Comparison of ENCODE assay signal across 18 cellular contexts in genomic region chr6:35152067-35152707, GRCh38. TPM values are rescaled to one million over a fixed set of nuclear protein-coding genes. Genes with fewer than 3 reads are reported as not detected.
DNase-seq lines count a peak whose midpoint lies in the region; ATAC-seq, FAIRE-seq and TF ChIP-seq lines count a peak whose summit lies in the region.
"Had no signal": no experiment of that assay in that cellular context is flagged by ENCODE, and none has a peak within 500 bp of the region (broad histone marks: within the 10 kb centered on the region; RNA-seq: fewer than 3 reads in every experiment).

No MANE protein-coding gene starts in this region.

- CTCF ChIA-PET in K562 (lab: Yijun Ruan, JAX; ENCODE audit: low intra/inter-chr PET ratio) = no interaction called here

- TF ChIP-seq RAD21 in K562 (CRISPR knock-in tag; conservative IDR thresholded peaks at IDR 0.05 in 1 of 2, IDR thresholded peaks at IDR 0.05 in 1 of 2) = no peak

- no peak overlapping the region for H3K9ac ChIP-seq in K562 (ENCODE audit: insufficient read depth in 1 of 2, low read depth in 2 of 2, low read length in 2 of 2)

- POLR2A ChIA-PET in K562 (lab: Yijun Ruan, JAX) = no interaction called here

- no peaks in the 10 kb centered on the region for H4K20me1 ChIP-seq in K562 (replicated peaks; ENCODE audit: control insufficient read depth, insufficient read depth, low read length)
- H4K20me1 ChIP-seq in osteoblast (ENCODE audit: insufficient read depth, low read length) = no peaks in the 10 kb centered on the region

- DNase-seq in H54 (ENCODE audit: insufficient read length, low spot score) = no peak
- peak; percentile 62 for DNase-seq in MV-4-11 (lab: John Stamatoyannopoulos, UW)
- DNase-seq in K562 (ENCODE audit: extremely low read depth in 1 of 4, low spot score in 3 of 4) = no peak
- no peak for DNase-seq in osteoblast (ENCODE audit: insufficient read length, low spot score, missing footprints)
- DNase-seq in activated CD8-positive, alpha-beta memory T cell treated with anti-CD3 and anti-CD28 coated beads, Interleukin-2, amount 50 U/mL, for 4 hours = no peak
- no peak for DNase-seq in MG63
- DNase-seq: activated CD4-positive, alpha-beta T cell treated with anti-CD3 and anti-CD28 coated beads, Interleukin-2, amount 10 ng/mL, durations not matched to agents 7 days and 5 days; activated naive CD4-positive, alpha-beta T cell; anterior cingulate cortex; DMS 273 treated with DMSO at 0.1 percent for 48 hours; Karpas-422; left lung; NCI-H187; Right ventricle myocardium superior; small intestine had no signal

- H2AFZ ChIP-seq in K562 (ENCODE audit: low read depth, low read length) = no peak overlapping the region
- H2AFZ ChIP-seq in osteoblast (ENCODE audit: low read length) = no peak overlapping the region

- ATAC-seq in K562 (no peak), GM21367 (IDR thresholded peaks at IDR 0.05; ENCODE audit: unreplicated experiment) (no peak)
- ATAC-seq: left lung had no signal

- no TSS peak for BruUV-seq in K562 (replicated peaks; lab: Mats Ljungman, UMichigan)

- WGBS in K562 (ENCODE audit: insufficient coverage, low coverage, missing lambda C conversion rate) = 2% methylated on average over 4 of the region's 4 CpGs

- H3K9me3 ChIP-seq in K562 (replicated peaks; ENCODE audit: control insufficient read depth, insufficient read depth, low read depth, low read length) = no peaks in the 10 kb centered on the region
- no peaks in the 10 kb centered on the region for H3K9me3 ChIP-seq in osteoblast (ENCODE audit: low read depth, low read length)
- H3K9me3 ChIP-seq in MG63 = peaks cover 4% of the 10 kb centered on the region; the same call in 1 of the 2 replicates
- H3K9me3 ChIP-seq: left lung had no signal

- no peaks in the 10 kb centered on the region for H3K9me1 ChIP-seq in K562 (ENCODE audit: control insufficient read depth, insufficient read depth, low read length)

- in situ Hi-C loops in K562 (cut with MboI) = no loop called here

- no peaks in the 10 kb centered on the region for H3K79me2 ChIP-seq in K562 (ENCODE audit: control insufficient read depth, insufficient read depth, low read length)
- no peaks in the 10 kb centered on the region for H3K79me2 ChIP-seq in osteoblast (ENCODE audit: insufficient read depth, low read length)

- H3K27ac ChIP-seq in K562 (ENCODE audit: extremely low read depth, low read depth, low read length) (no peak overlapping the region), osteoblast (ENCODE audit: low read depth, low read length) (peak overlapping the region; percentile 56)
- H3K27ac ChIP-seq: left lung had no signal

- intact Hi-C loops in K562 (cut with micrococcal nuclease) = no loop called here

- TF ChIP-seq CTCF in K562 (IDR thresholded peaks at IDR 0.05 in 2 of 3, conservative IDR thresholded peaks at IDR 0.05 in 1 of 3; ENCODE audit: insufficient read depth in 2 of 3, low read depth in 1 of 3, low read length in 3 of 3) = no peak
- no peak for TF ChIP-seq CTCF in osteoblast (IDR thresholded peaks at IDR 0.05; ENCODE audit: extremely low read depth, low read depth, low read length)

- H3K36me3 ChIP-seq in K562 (ENCODE audit: control insufficient read depth, insufficient read depth, low read length) (no peaks in the 10 kb centered on the region), osteoblast (ENCODE audit: insufficient read depth, low read length) (no peaks in the 10 kb centered on the region), MG63 (no peaks in the 10 kb centered on the region)
- H3K36me3 ChIP-seq: left lung had no signal

- H3K4me2 ChIP-seq in K562 (ENCODE audit: insufficient read depth, low read length) (no peak overlapping the region), osteoblast (ENCODE audit: insufficient read depth, low read length) (no peak overlapping the region)

- no peak overlapping the region for H3K4me3 ChIP-seq in K562
- no peak overlapping the region for H3K4me3 ChIP-seq in osteoblast (ENCODE audit: insufficient read depth, low read length)
- no peak overlapping the region for H3K4me3 ChIP-seq in MG63
- H3K4me3 ChIP-seq: left lung had no signal

- H3K27me3 ChIP-seq in K562 (ENCODE audit: control insufficient read depth in 2 of 2, insufficient read depth in 2 of 2, low read length in 2 of 2) (peaks cover 22 to 26% of the 10 kb centered on the region in 2 experiments), osteoblast (ENCODE audit: insufficient read depth, low read length) (no peaks in the 10 kb centered on the region), MG63 (no peaks in the 10 kb centered on the region)
- H3K27me3 ChIP-seq: left lung had no signal

- H3K4me1 ChIP-seq in K562 (replicated peaks in 1 of 2; ENCODE audit: control insufficient read depth in 2 of 2, insufficient read depth in 2 of 2, low read length in 2 of 2) (no peaks in the 10 kb centered on the region), osteoblast (ENCODE audit: insufficient read depth, low read length) (peaks cover 59% of the 10 kb centered on the region)

- no peak for TF ChIP-seq EP300 in K562 (IDR thresholded peaks at IDR 0.05; ENCODE audit: low read length)

- peak; percentile 75 for FAIRE-seq in H54 (lab: Jason Lieb, UNC)
- peak; percentile 72 for FAIRE-seq in K562 (lab: Jason Lieb, UNC)
- FAIRE-seq: colon, small intestine had no signal

- TF ChIP-seq POLR2A in H54 (IDR thresholded peaks at IDR 0.05; ENCODE audit: low read depth, low read length) (no peak), K562 (conservative IDR thresholded peaks at IDR 0.05) (no peak)

TF ChIP-seq in K562, 482 proteins besides CTCF, POLR2A, EP300 and RAD21 (continues in another document):
- peak; percentile 85 for TF ChIP-seq MAFG (tag; conservative IDR thresholded peaks at IDR 0.05)
- no peak for TF ChIP-seq E2F8 (IDR thresholded peaks at IDR 0.05; ENCODE audit: low read depth, partially characterized antibody)
- TF ChIP-seq ARID1B (IDR thresholded peaks at IDR 0.05) = peak; percentile 44; the same call in 1 of the 2 replicates
- peak; percentile 48; the same call in 1 of the 2 replicates for TF ChIP-seq NFE2L1 (tag; IDR thresholded peaks at IDR 0.05; ENCODE audit: borderline replicate concordance, low read depth)
- no peak for TF ChIP-seq DMBX1 (CRISPR knock-in tag; IDR thresholded peaks at IDR 0.05; ENCODE audit: borderline replicate concordance)
- no peak for TF ChIP-seq ZNF512 (tag; IDR thresholded peaks at IDR 0.05)
- TF ChIP-seq ZNF316 (IDR thresholded peaks at IDR 0.05) = peak; percentile 74
- peak; percentile 72; the same call in 1 of the 2 replicates for TF ChIP-seq SPI1 (IDR thresholded peaks at IDR 0.05; ENCODE audit: borderline replicate concordance, low read depth, low read length)

RNA-seq across cellular contexts. Expression of gene TCP11, which starts 11.0 kb away (rescaled TPM):
- total RNA-seq in K562 (2011; cell fraction: chromatin; rRNA removed; ENCODE audit: low replicate concordance) = not detected in 2 replicates
- not detected in 2 replicates for total RNA-seq in K562 (2011; cell fraction: nucleolus; rRNA removed)
- not detected in 2 replicates for total RNA-seq in K562 (2011; cell fraction: nucleoplasm; rRNA removed)
- not detected in 2 replicates for total RNA-seq in K562 (2014; rRNA removed)
- not detected in 2 replicates for total RNA-seq in K562 (2014; rRNA removed; fragmentation: Illumina TruSeq; extraction: Trizol)
- total RNA-seq in K562 (2015; rRNA removed; fragmentation: Illumina TruSeq; extraction: Trizol) = not detected in 2 replicates
- total RNA-seq in K562 (2021) = not detected in 2 replicates
- polyA plus RNA-seq in K562 (2011; rRNA removed) = not detected in 2 replicates
- 0.15 TPM in 1 of 2 replicates, not detected in the other for polyA plus RNA-seq in K562 (2011; cell fraction: cytosol; rRNA removed)
- not detected in 2 replicates for polyA plus RNA-seq in K562 (2011; cell fraction: nucleus; rRNA removed)
- not detected in 2 replicates for polyA plus RNA-seq in K562 (2012)
- polyA plus RNA-seq in K562 (2014; fragmentation: Illumina TruSeq; extraction: Trizol) = not detected in 2 replicates
- not detected for polyA plus RNA-seq in K562 (2014; fragmentation: Nextera tagmentation; extraction: Ambion mirVana)
- not detected in 2 replicates for polyA plus RNA-seq in K562 (2014; rRNA removed)
- polyA minus RNA-seq in K562 (2011; rRNA and poly(A)+ RNA removed) = 0.18 TPM in 1 of 2 replicates, not detected in the other
- polyA minus RNA-seq in K562 (2011; cell fraction: cytosol; rRNA and poly(A)+ RNA removed) = not detected in 2 replicates
- not detected in 2 replicates for polyA minus RNA-seq in K562 (2011; cell fraction: nucleus; rRNA and poly(A)+ RNA removed)
- 0.29 and 0.72 TPM in 2 replicates for total RNA-seq in osteoblast
- 0.25 TPM in 1 of 2 replicates, not detected in the other for total RNA-seq in MG63 (2014; rRNA removed; shearing (Covaris generic); ENCODE audit: low replicate concordance)
- total RNA-seq: activated CD4-positive, alpha-beta T cell treated with anti-CD3 and anti-CD28 coated beads, Interleukin-2, amount 10 ng/mL, durations not matched to agents 7 days and 5 days; posterior vena cava; Right ventricle myocardium superior had no signal
- polyA plus RNA-seq: small intestine had no signal
